ENCODE assay signal across 1 cellular context in genomic region chr6:5665667-5666066, GRCh38.
TF ChIP-seq lines count a peak whose summit lies in the region.

No MANE protein-coding gene starts in this region.

TF ChIP-seq in GM23338, 12 proteins besides CTCF, POLR2A, EP300 and RAD21 (continued from another document):
- TF ChIP-seq ZNF114 (CRISPR knock-in tag; IDR thresholded peaks at IDR 0.05): no peak
- no peak for TF ChIP-seq CREB1 (CRISPR knock-in tag; IDR thresholded peaks at IDR 0.05; ENCODE audit: low read depth)
- no peak for TF ChIP-seq JUNB (IDR thresholded peaks at IDR 0.05; ENCODE audit: unreplicated experiment)
- no peak for TF ChIP-seq REST (IDR thresholded peaks at IDR 0.05; ENCODE audit: unreplicated experiment)
- no peak for TF ChIP-seq STAT1 (IDR thresholded peaks at IDR 0.05; ENCODE audit: unreplicated experiment)
